In the genomic region with DNA sequence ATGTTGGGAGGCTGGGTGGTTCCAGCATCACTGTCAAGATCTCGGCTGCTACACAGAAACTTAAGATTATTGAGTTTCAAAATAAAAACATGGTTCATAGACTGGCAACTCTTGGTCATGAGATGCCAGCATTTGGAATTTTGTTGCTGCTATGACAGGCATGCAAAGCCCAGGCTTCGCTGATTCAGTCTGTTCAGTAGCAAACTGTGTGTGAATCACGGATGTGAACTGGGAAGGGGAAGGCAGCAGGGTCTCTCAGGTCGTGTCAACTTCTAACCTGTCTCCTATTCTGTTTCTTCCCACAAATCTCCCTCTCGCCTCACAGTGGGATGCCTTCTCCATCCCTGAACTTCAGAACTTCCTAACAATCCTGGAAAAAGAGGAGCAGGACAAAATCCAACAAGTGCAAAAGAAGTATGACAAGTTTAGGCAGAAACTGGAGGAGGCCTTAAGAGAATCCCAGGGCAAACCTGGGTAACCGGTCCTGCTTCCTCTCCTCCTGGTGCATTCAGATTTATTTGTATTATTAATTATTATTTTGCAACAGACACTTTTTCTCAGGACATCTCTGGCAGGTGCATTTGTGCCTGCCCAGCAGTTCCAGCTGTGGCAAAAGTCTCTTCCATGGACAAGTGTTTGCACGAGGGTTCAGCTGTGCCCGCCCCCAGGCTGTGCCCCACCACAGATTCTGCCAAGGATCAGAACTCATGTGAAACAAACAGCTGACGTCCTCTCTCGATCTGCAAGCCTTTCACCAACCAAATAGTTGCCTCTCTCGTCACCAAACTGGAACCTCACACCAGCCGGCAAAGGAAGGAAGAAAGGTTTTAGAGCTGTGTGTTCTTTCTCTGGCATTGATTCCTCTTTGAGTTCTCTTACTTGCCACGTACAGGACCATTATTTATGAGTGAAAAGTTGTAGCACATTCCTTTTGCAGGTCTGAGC, we compare ENCODE assay signal across 15 cellular contexts. TPM values are rescaled to one million over a fixed set of nuclear protein-coding genes. Genes with fewer than 3 reads are reported as not detected.
DNase-seq lines count a peak whose midpoint lies in the region; ATAC-seq and TF ChIP-seq lines count a peak whose summit lies in the region.
"Had no signal": no experiment of that assay in that cellular context is flagged by ENCODE, and none has a peak within 500 bp of the region (broad histone marks: within the 10 kb centered on the region; RNA-seq: fewer than 3 reads in every experiment).

No MANE protein-coding gene starts in this region.

- H3K9me3 Mint-ChIP-seq in activated CD8-positive, alpha-beta memory T cell treated with anti-CD3 and anti-CD28 coated beads, Interleukin-2, amount 10 ng/mL, durations not matched to agents 7 days and 5 days (ENCODE audit: low read depth) = no peaks in the 10 kb centered on the region
- H3K9me3 Mint-ChIP-seq in activated CD8-positive, alpha-beta T cell treated with anti-CD3 and anti-CD28 coated beads, Interleukin-2, amount 10 ng/mL, durations not matched to agents 7 days and 5 days (ENCODE audit: insufficient read depth) = no peaks in the 10 kb centered on the region
- H3K9me3 Mint-ChIP-seq in stimulated activated memory B cell treated with anti-CD40 and anti-IgM and Interleukin-4, amounts not matched to agents 10 μg/mL and 1 μg/mL and 100 μg/mL, for 72 hours = no peaks in the 10 kb centered on the region

- H3K9me3 ChIP-seq in esophagus muscularis mucosa = no peaks in the 10 kb centered on the region
- H3K9me3 ChIP-seq: adrenal gland, lower lobe of right lung had no signal

- no peak for TF ChIP-seq EP300 in esophagus muscularis mucosa (IDR thresholded peaks at IDR 0.05)

- no peak overlapping the region for H3K4me3 Mint-ChIP-seq in activated CD8-positive, alpha-beta memory T cell treated with anti-CD3 and anti-CD28 coated beads, Interleukin-2, amount 10 ng/mL, durations not matched to agents 7 days and 5 days
- H3K4me3 Mint-ChIP-seq in activated CD8-positive, alpha-beta T cell treated with anti-CD3 and anti-CD28 coated beads, Interleukin-2, amount 10 ng/mL, durations not matched to agents 7 days and 5 days = no peak overlapping the region
- H3K4me3 Mint-ChIP-seq in stimulated activated memory B cell treated with anti-CD40 and anti-IgM and Interleukin-4, amounts not matched to agents 10 μg/mL and 1 μg/mL and 100 μg/mL, for 72 hours = no peak overlapping the region

- CTCF ChIA-PET in activated CD8-positive, alpha-beta memory T cell treated with anti-CD3 and anti-CD28 coated beads, Interleukin-2, amount 10 ng/mL, durations not matched to agents 7 days and 5 days (lab: Charles Lee) = interaction anchor here (0.9 to 17.5 kb wide), 11 partner anchors 8 to 107 kb away, joined by 3 to 490 read pairs (median 5); no protein-coding TSS in a partner anchor
- CTCF ChIA-PET in activated CD8-positive, alpha-beta T cell treated with anti-CD3 and anti-CD28 coated beads, Interleukin-2, amount 10 ng/mL, durations not matched to agents 7 days and 5 days (lab: Charles Lee) = interaction anchor here (0.8 to 18.9 kb wide), 9 partner anchors 11 to 117 kb away, joined by 3 to 728 read pairs (median 9); partner anchors contain the start of gene IKBKE

- peaks cover 0 to 43% (median 41%) of the 10 kb centered on the region in 4 donors for H3K4me1 ChIP-seq in esophagus muscularis mucosa

- no peaks in the 10 kb centered on the region for H3K27me3 ChIP-seq in esophagus muscularis mucosa
- H3K27me3 ChIP-seq: adrenal gland had no signal

- peaks cover 8 to 84% (median 65%) of the 10 kb centered on the region in 4 donors for H3K36me3 ChIP-seq in esophagus muscularis mucosa

- no peak overlapping the region for H3K4me3 ChIP-seq in esophagus muscularis mucosa
- H3K4me3 ChIP-seq: adrenal gland, K562, lower lobe of right lung had no signal

- ATAC-seq in activated CD8-positive, alpha-beta memory T cell treated with anti-CD3 and anti-CD28 coated beads, Interleukin-2, amount 10 ng/mL, durations not matched to agents 7 days and 5 days = no peak
- ATAC-seq in activated CD8-positive, alpha-beta T cell treated with anti-CD3 and anti-CD28 coated beads, Interleukin-2, amount 10 ng/mL, durations not matched to agents 7 days and 5 days = no peak
- no peak for ATAC-seq in stimulated activated memory B cell treated with anti-CD40 and anti-IgM and Interleukin-4, amounts not matched to agents 10 μg/mL and 1 μg/mL and 100 μg/mL, for 72 hours
- ATAC-seq in HG02981 (IDR thresholded peaks at IDR 0.05; ENCODE audit: unreplicated experiment) = no peak
- ATAC-seq: K562, lower lobe of right lung, Panc1 had no signal

- no peaks in the 10 kb centered on the region for H3K27me3 Mint-ChIP-seq in activated CD8-positive, alpha-beta memory T cell treated with anti-CD3 and anti-CD28 coated beads, Interleukin-2, amount 10 ng/mL, durations not matched to agents 7 days and 5 days
- H3K27me3 Mint-ChIP-seq in activated CD8-positive, alpha-beta T cell treated with anti-CD3 and anti-CD28 coated beads, Interleukin-2, amount 10 ng/mL, durations not matched to agents 7 days and 5 days (ENCODE audit: low read depth) = no peaks in the 10 kb centered on the region
- no peaks in the 10 kb centered on the region for H3K27me3 Mint-ChIP-seq in stimulated activated memory B cell treated with anti-CD40 and anti-IgM and Interleukin-4, amounts not matched to agents 10 μg/mL and 1 μg/mL and 100 μg/mL, for 72 hours

- WGBS in esophagus muscularis mucosa = 63% methylated on average over 13 of the region's 13 CpGs

- H3K27ac Mint-ChIP-seq in activated CD8-positive, alpha-beta memory T cell treated with anti-CD3 and anti-CD28 coated beads, Interleukin-2, amount 10 ng/mL, durations not matched to agents 7 days and 5 days = peak overlapping the region; percentile 91
- H3K27ac Mint-ChIP-seq in activated CD8-positive, alpha-beta T cell treated with anti-CD3 and anti-CD28 coated beads, Interleukin-2, amount 10 ng/mL, durations not matched to agents 7 days and 5 days = peak overlapping the region; percentile 66
- H3K27ac Mint-ChIP-seq in stimulated activated memory B cell treated with anti-CD40 and anti-IgM and Interleukin-4, amounts not matched to agents 10 μg/mL and 1 μg/mL and 100 μg/mL, for 72 hours = peak overlapping the region; percentile 15

- DNase-seq in activated CD8-positive, alpha-beta memory T cell treated with anti-CD3 and anti-CD28 coated beads, Interleukin-2, amount 10 ng/mL, durations not matched to agents 7 days and 5 days = no peak
- DNase-seq in activated CD8-positive, alpha-beta memory T cell treated with anti-CD3 and anti-CD28 coated beads for 24 hours = no peak
- no peak for DNase-seq in activated CD8-positive, alpha-beta T cell treated with anti-CD3 and anti-CD28 coated beads, Interleukin-2, amount 10 ng/mL, durations not matched to agents 7 days and 5 days
- DNase-seq in esophagus muscularis mucosa (ENCODE audit: extremely low spot score) = no peak
- no peak for DNase-seq in caudate nucleus (lab: John Stamatoyannopoulos, UW)
- no peak for DNase-seq in GM10266 (ENCODE audit: extremely low spot score)
- DNase-seq: ACHN, adrenal gland, lower lobe of right lung, NCI-H1436, NCI-H446 treated with DMSO at 0.1 percent for 48 hours had no signal

- POLR2A ChIA-PET in activated CD8-positive, alpha-beta T cell treated with anti-CD3 and anti-CD28 coated beads, Interleukin-2, amount 10 ng/mL, durations not matched to agents 7 days and 5 days (lab: Charles Lee) = interaction anchor here (0.8 to 16.7 kb wide), 3 partner anchors 18 to 31 kb away, joined by 3 to 276 read pairs (median 3); no protein-coding TSS in a partner anchor

- TF ChIP-seq CTCF in esophagus muscularis mucosa (IDR thresholded peaks at IDR 0.05) (no peak), GM10266 (IDR thresholded peaks at IDR 0.05; ENCODE audit: control insufficient read depth, insufficient read depth, low read depth, missing control alignments) (no peak)

- no peak for TF ChIP-seq POLR2A in esophagus muscularis mucosa (IDR thresholded peaks at IDR 0.05; ENCODE audit: low read depth)

- intact Hi-C loops in esophagus muscularis mucosa (cut with DNase I) = no loop called here

- H3K4me1 Mint-ChIP-seq in activated CD8-positive, alpha-beta memory T cell treated with anti-CD3 and anti-CD28 coated beads, Interleukin-2, amount 10 ng/mL, durations not matched to agents 7 days and 5 days = peaks cover 93% of the 10 kb centered on the region
- H3K4me1 Mint-ChIP-seq in activated CD8-positive, alpha-beta T cell treated with anti-CD3 and anti-CD28 coated beads, Interleukin-2, amount 10 ng/mL, durations not matched to agents 7 days and 5 days (ENCODE audit: low read depth) = peaks cover 91% of the 10 kb centered on the region
- peaks cover 40% of the 10 kb centered on the region for H3K4me1 Mint-ChIP-seq in stimulated activated memory B cell treated with anti-CD40 and anti-IgM and Interleukin-4, amounts not matched to agents 10 μg/mL and 1 μg/mL and 100 μg/mL, for 72 hours

- H3K36me3 Mint-ChIP-seq in activated CD8-positive, alpha-beta memory T cell treated with anti-CD3 and anti-CD28 coated beads, Interleukin-2, amount 10 ng/mL, durations not matched to agents 7 days and 5 days = peaks cover 70% of the 10 kb centered on the region
- H3K36me3 Mint-ChIP-seq in activated CD8-positive, alpha-beta T cell treated with anti-CD3 and anti-CD28 coated beads, Interleukin-2, amount 10 ng/mL, durations not matched to agents 7 days and 5 days (ENCODE audit: low read depth) = peaks cover 91% of the 10 kb centered on the region
- peaks cover 39% of the 10 kb centered on the region for H3K36me3 Mint-ChIP-seq in stimulated activated memory B cell treated with anti-CD40 and anti-IgM and Interleukin-4, amounts not matched to agents 10 μg/mL and 1 μg/mL and 100 μg/mL, for 72 hours

- H3K27ac ChIP-seq in esophagus muscularis mucosa (replicated peaks in 1 of 4) = peak overlapping the region in 3 of 4 donors; percentile 44 to 64 (median 44)
- H3K27ac ChIP-seq in caudate nucleus (ENCODE audit: low read depth, low read length) = no peak overlapping the region

RNA-seq across cellular contexts. Expression of gene EIF2D, which starts 25.5 kb away (rescaled TPM):
- 10 to 100 TPM; 51.7 to 68.4 TPM for total RNA-seq in activated CD8-positive, alpha-beta memory T cell treated with anti-CD3 and anti-CD28 coated beads, Interleukin-2, amount 10 ng/mL, durations not matched to agents 7 days and 5 days
- 10 to 100 TPM; 41.6 to 45.1 TPM for total RNA-seq in activated CD8-positive, alpha-beta T cell treated with anti-CD3 and anti-CD28 coated beads, Interleukin-2, amount 10 ng/mL, durations not matched to agents 7 days and 5 days
- 10 to 100 TPM; 40.3 to 50.0 (median 47.9) TPM for total RNA-seq in esophagus muscularis mucosa

RNA-seq across cellular contexts. Expression of gene DYRK3, which starts 48.6 kb away (rescaled TPM):
- 10 to 100 TPM in 1 of 2 experiments, 1 to 10 TPM in 1; 9.5 to 12.7 TPM for total RNA-seq in activated CD8-positive, alpha-beta memory T cell treated with anti-CD3 and anti-CD28 coated beads, Interleukin-2, amount 10 ng/mL, durations not matched to agents 7 days and 5 days
- total RNA-seq in activated CD8-positive, alpha-beta T cell treated with anti-CD3 and anti-CD28 coated beads, Interleukin-2, amount 10 ng/mL, durations not matched to agents 7 days and 5 days = 1 to 10 TPM; 5.3 to 5.9 TPM
- 10 to 100 TPM in 2 of 4 donors, 1 to 10 TPM in 2; 5.6 to 14.7 (median 9.0) TPM for total RNA-seq in esophagus muscularis mucosa

Comparison
In these comparisons a context has a peak if more than half of its experiments do, and no peak if none do; other contexts are left out.
1. H3K27ac Mint-ChIP-seq: peak in every context shown above with its lines; median percentile 91 in activated CD8-positive, alpha-beta memory T cell treated with anti-CD3 and anti-CD28 coated beads, Interleukin-2, amount 10 ng/mL, durations not matched to agents 7 days and 5 days; 66 in activated CD8-positive, alpha-beta T cell treated with anti-CD3 and anti-CD28 coated beads, Interleukin-2, amount 10 ng/mL, durations not matched to agents 7 days and 5 days; 15 in stimulated activated memory B cell treated with anti-CD40 and anti-IgM and Interleukin-4, amounts not matched to agents 10 μg/mL and 1 μg/mL and 100 μg/mL, for 72 hours.